ENCODE assay signal across 1 cellular context in the genomic region with DNA sequence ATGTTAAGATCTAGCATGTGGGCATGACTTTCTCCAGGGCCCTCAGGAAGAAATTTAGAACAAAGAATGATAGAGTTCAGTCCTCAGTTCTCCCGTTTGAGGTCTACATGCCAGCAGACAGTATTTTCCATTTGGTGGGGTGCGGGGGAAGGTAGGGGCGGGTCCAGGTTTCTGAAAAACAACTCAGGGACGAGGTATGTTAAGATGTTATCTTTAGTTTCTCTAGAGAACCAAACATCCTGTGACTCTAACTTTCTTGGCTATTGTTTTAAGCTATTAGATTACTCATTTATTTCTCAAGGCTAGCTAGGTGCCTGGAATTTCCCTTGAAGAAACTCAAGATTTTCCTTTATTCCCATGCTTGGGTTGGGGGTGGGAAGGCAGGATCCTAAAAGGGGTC.
A peak's percentile ranks its signal among the peaks of the same experiment; 100 is the strongest.
TF ChIP-seq lines count a peak whose summit lies in the region.

No MANE protein-coding gene starts in this region.

TF ChIP-seq in endothelial cell of umbilical vein, 7 proteins besides CTCF, POLR2A, EP300 and RAD21:
- TF ChIP-seq GATA2 (IDR thresholded peaks at IDR 0.05; ENCODE audit: insufficient read depth, insufficient read length, low read depth, low read length) (peak; percentile 88), FOS (IDR thresholded peaks at IDR 0.05; ENCODE audit: borderline replicate concordance, insufficient read depth, low read length) (peak; percentile 50), JUN (IDR thresholded peaks at IDR 0.05; ENCODE audit: borderline replicate concordance, insufficient read depth, insufficient read length, low read depth) (peak; percentile 56)
- TF ChIP-seq, protein P1, sequence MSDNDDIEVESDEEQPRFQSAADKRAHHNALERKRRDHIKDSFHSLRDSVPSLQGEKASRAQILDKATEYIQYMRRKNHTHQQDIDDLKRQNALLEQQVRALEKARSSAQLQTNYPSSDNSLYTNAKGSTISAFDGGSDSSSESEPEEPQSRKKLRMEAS (IDR thresholded peaks at IDR 0.05; ENCODE audit: insufficient read depth, insufficient read length): no peak
